ENCODE assay signal across 7 cellular contexts in the genomic region with DNA sequence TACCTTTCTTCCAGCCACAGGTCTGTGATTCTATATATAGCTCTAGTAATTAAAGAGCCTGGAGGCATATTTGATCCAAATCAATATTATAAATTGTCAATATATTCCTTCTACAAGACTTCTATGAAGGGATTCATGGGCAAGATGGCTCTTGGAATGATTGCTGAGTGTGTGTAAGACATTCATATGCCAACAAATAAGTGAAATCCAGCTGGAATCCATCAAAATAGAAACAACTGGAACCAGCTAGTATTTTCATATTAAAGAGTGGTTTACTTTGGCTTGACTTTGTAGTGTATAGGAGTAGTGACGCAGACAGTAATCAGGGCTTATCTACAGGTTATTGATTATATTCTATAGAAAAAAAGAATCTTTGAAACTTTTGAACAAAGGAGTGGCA.
"Had no signal": no experiment of that assay in that cellular context is flagged by ENCODE, and none has a peak within 500 bp of the region (broad histone marks: within the 10 kb centered on the region; RNA-seq: fewer than 3 reads in every experiment).

No MANE protein-coding gene starts in this region.

- DNase-seq: GM23248, GOT3, H7, HFFc6, KBM-7 had no signal

- H3K9ac ChIP-seq: GM23248 had no signal

- H3K27ac ChIP-seq: GM23248, HL-60 had no signal

- H3K4me3 ChIP-seq: GM23248, HAP-1 had no signal

- H3K36me3 ChIP-seq: HAP-1 had no signal

- H3K4me1 ChIP-seq: HAP-1 had no signal

- H2AFZ ChIP-seq: GM23248 had no signal

- H3K9me3 ChIP-seq: HAP-1 had no signal
